9 cellular contexts compared by ENCODE assay signal in the genomic region with DNA sequence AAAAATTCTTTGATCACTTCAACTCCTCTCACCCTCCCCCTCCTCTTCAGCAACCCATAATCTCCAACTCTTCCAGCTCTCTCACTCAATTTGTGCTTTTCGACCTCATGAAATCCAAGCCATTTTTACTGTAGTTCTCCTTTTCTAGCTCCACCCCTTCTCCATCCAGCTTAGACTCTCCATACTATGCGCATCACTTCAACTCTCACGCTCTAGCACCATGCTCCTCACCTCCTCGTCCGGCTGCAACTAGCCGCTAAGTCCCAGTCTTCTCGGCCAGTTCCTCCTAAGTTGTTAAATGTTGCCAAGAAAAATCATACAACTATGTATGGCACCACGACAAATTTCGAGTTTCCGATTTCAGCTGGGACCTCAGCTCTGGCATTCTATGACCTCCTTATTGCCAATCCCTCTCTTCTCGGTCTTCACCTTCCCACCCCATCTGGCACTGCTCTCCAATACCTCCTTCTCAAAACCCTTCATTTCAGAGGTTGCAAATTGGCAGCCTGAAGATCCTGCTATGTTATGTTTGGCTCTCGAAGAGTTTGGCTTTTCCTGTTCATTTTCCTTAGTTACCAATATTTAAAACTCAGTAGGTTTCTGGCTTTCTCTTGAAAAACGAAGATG. TPM values are rescaled to one million over a fixed set of nuclear protein-coding genes. Genes with fewer than 3 reads are reported as not detected.
A peak's percentile ranks its signal among the peaks of the same experiment; 100 is the strongest.
DNase-seq lines count a peak whose midpoint lies in the region; ATAC-seq, FAIRE-seq and TF ChIP-seq lines count a peak whose summit lies in the region.
"Had no signal": no experiment of that assay in that cellular context is flagged by ENCODE, and none has a peak within 500 bp of the region (broad histone marks: within the 10 kb centered on the region; RNA-seq: fewer than 3 reads in every experiment).

No MANE protein-coding gene starts in this region.

- H3K36me3 Mint-ChIP-seq in CD4-positive, alpha-beta T cell (ENCODE audit: low read depth) = peaks cover 14% of the 10 kb centered on the region
- peaks cover 3% of the 10 kb centered on the region for H3K36me3 Mint-ChIP-seq in natural killer cell treated with Interleukin-12 subunit alpha and Interleukin-12 subunit beta and Interleukin-15 and Interleukin-18, amount 100 ng/mL, for 72 hours

- POLR2A ChIA-PET in CD4-positive, alpha-beta T cell (lab: Charles Lee) = interaction anchor here (1.1 to 1.6 kb wide), 2 partner anchors 52 to 54 kb away, joined by 5 to 6 read pairs; no protein-coding TSS in a partner anchor

- CTCF ChIA-PET in CD4-positive, alpha-beta T cell (lab: Charles Lee) = interaction anchor here (0.7 kb wide), 1 partner anchor 32 kb away, joined by 3 read pairs; no protein-coding TSS in a partner anchor

- ATAC-seq in CD4-positive, alpha-beta T cell (ENCODE audit: poor library complexity) = no peak
- ATAC-seq in natural killer cell treated with Interleukin-12 subunit alpha and Interleukin-12 subunit beta and Interleukin-15 and Interleukin-18, amount 100 ng/mL, for 72 hours = no peak
- no peak for ATAC-seq in HG02973 (IDR thresholded peaks at IDR 0.05; ENCODE audit: unreplicated experiment)

- H3K27me3 ChIP-seq in CD4-positive, alpha-beta T cell (ENCODE audit: control insufficient read depth, insufficient read depth, low read length) = no peaks in the 10 kb centered on the region
- no peaks in the 10 kb centered on the region for H3K27me3 ChIP-seq in breast epithelium

- no peaks in the 10 kb centered on the region for H3K9me3 ChIP-seq in CD4-positive, alpha-beta T cell (ENCODE audit: control insufficient read depth, low read length)
- H3K9me3 ChIP-seq in breast epithelium = no peaks in the 10 kb centered on the region

- TF ChIP-seq POLR2A in breast epithelium (IDR thresholded peaks at IDR 0.05) = no peak
- no peak for TF ChIP-seq POLR2A in erythroblast (IDR thresholded peaks at IDR 0.05; ENCODE audit: low read length)

- H3K4me3 ChIP-seq in LNCaP clone FGC (ENCODE audit: low read depth, low read length) (peak overlapping the region; percentile 83), breast epithelium (peak overlapping the region; percentile 64 to 83 (median 73))

- no peaks in the 10 kb centered on the region for H3K4me1 ChIP-seq in breast epithelium

- H3K27ac ChIP-seq in CD4-positive, alpha-beta T cell (ENCODE audit: low read depth, low read length) = no peak overlapping the region
- H3K27ac ChIP-seq in breast epithelium = peak overlapping the region; percentile 95

- no peak for DNase-seq in CD4-positive, alpha-beta T cell
- DNase-seq in LNCaP clone FGC (ENCODE audit: low read depth) (no peak), breast epithelium (ENCODE audit: low spot score in 2 of 2) (no peak), HPDE6-E6E7 (ENCODE audit: extremely low spot score) (no peak), erythroblast (lab: John Stamatoyannopoulos, UW) (no peak), D721Med (ENCODE audit: insufficient read length, low spot score) (no peak)
- no peak for DNase-seq in natural killer cell treated with Interleukin-12 subunit alpha and Interleukin-12 subunit beta and Interleukin-15 and Interleukin-18, amount 100 ng/mL, for 72 hours (ENCODE audit: low spot score)
- DNase-seq: T-helper 9 cell had no signal

- peak overlapping the region; percentile 81 for H3K4me3 Mint-ChIP-seq in CD4-positive, alpha-beta T cell
- H3K4me3 Mint-ChIP-seq in natural killer cell treated with Interleukin-12 subunit alpha and Interleukin-12 subunit beta and Interleukin-15 and Interleukin-18, amount 100 ng/mL, for 72 hours = peak overlapping the region; percentile 87

- no peaks in the 10 kb centered on the region for H3K36me3 ChIP-seq in breast epithelium

- H3K27ac Mint-ChIP-seq in CD4-positive, alpha-beta T cell = peak overlapping the region; percentile 16
- peak overlapping the region; percentile 6 to 68 for H3K27ac Mint-ChIP-seq in natural killer cell treated with Interleukin-12 subunit alpha and Interleukin-12 subunit beta and Interleukin-15 and Interleukin-18, amount 100 ng/mL, for 72 hours

- no peak for FAIRE-seq in D721Med (lab: Jason Lieb, UNC)

- H3K4me1 Mint-ChIP-seq in CD4-positive, alpha-beta T cell (ENCODE audit: low read depth) = peaks cover 12% of the 10 kb centered on the region
- peaks cover 12 to 15% of the 10 kb centered on the region in 2 donors for H3K4me1 Mint-ChIP-seq in natural killer cell treated with Interleukin-12 subunit alpha and Interleukin-12 subunit beta and Interleukin-15 and Interleukin-18, amount 100 ng/mL, for 72 hours (ENCODE audit: low read depth in 2 of 2)

- no peaks in the 10 kb centered on the region for H3K27me3 Mint-ChIP-seq in CD4-positive, alpha-beta T cell
- H3K27me3 Mint-ChIP-seq in natural killer cell treated with Interleukin-12 subunit alpha and Interleukin-12 subunit beta and Interleukin-15 and Interleukin-18, amount 100 ng/mL, for 72 hours = no peaks in the 10 kb centered on the region

- intact Hi-C loops in CD4-positive, alpha-beta T cell (cut with DNase I, micrococcal nuclease) = loop anchor here in 1 of 2 experiments (2.0 kb wide), 1 partner anchor 37 kb away; the partner anchor contains the start of gene SMARCB1
- intact Hi-C loops in breast epithelium (cut with DNase I; ENCODE audit: low total_unique reads) = no loop called here

- TF ChIP-seq CTCF in CD4-positive, alpha-beta T cell (IDR thresholded peaks at IDR 0.05) = no peak
- TF ChIP-seq CTCF in LNCaP clone FGC (IDR thresholded peaks at IDR 0.05; ENCODE audit: control insufficient read depth, extremely low read depth, insufficient read depth) = no peak
- no peak for TF ChIP-seq CTCF in breast epithelium (IDR thresholded peaks at IDR 0.05)
- no peak for TF ChIP-seq CTCF in D721Med (IDR thresholded peaks at IDR 0.05; ENCODE audit: insufficient read depth, missing control alignments)

- no peaks in the 10 kb centered on the region for H3K9me3 Mint-ChIP-seq in CD4-positive, alpha-beta T cell
- no peaks in the 10 kb centered on the region for H3K9me3 Mint-ChIP-seq in natural killer cell treated with Interleukin-12 subunit alpha and Interleukin-12 subunit beta and Interleukin-15 and Interleukin-18, amount 100 ng/mL, for 72 hours

RNA-seq across cellular contexts. Expression of gene ZNF70, which starts 1.1 kb away (rescaled TPM):
- total RNA-seq in CD4-positive, alpha-beta T cell = 1 to 10 TPM; 1.3 to 1.9 TPM
- 1 to 10 TPM; 3.2 to 4.6 (median 4.1) TPM for total RNA-seq in breast epithelium
- total RNA-seq in natural killer cell treated with Interleukin-12 subunit alpha and Interleukin-12 subunit beta and Interleukin-15 and Interleukin-18, amount 100 ng/mL, for 72 hours = 1 to 10 TPM; 5.9 to 8.8 TPM

RNA-seq across cellular contexts. Expression of gene VPREB3, which starts 4.4 kb away (rescaled TPM):
- total RNA-seq in CD4-positive, alpha-beta T cell = not detected
- total RNA-seq in breast epithelium = not detected
- total RNA-seq in natural killer cell treated with Interleukin-12 subunit alpha and Interleukin-12 subunit beta and Interleukin-15 and Interleukin-18, amount 100 ng/mL, for 72 hours = under 1 TPM in 1 of 2 donors, not detected in 1; 0.52 TPM

RNA-seq across cellular contexts. Expression of gene C22orf15, which starts 12.9 kb away (rescaled TPM):
- total RNA-seq in CD4-positive, alpha-beta T cell = under 1 TPM; 0.49 to 0.84 TPM
- not detected for total RNA-seq in breast epithelium
- total RNA-seq in natural killer cell treated with Interleukin-12 subunit alpha and Interleukin-12 subunit beta and Interleukin-15 and Interleukin-18, amount 100 ng/mL, for 72 hours = under 1 TPM; 0.83 to 0.86 TPM

RNA-seq across cellular contexts. Expression of gene CHCHD10, which starts 17.9 kb away (rescaled TPM):
- 10 to 100 TPM; 34.4 to 43.0 TPM for total RNA-seq in CD4-positive, alpha-beta T cell
- total RNA-seq in breast epithelium = 10 to 100 TPM in 2 of 3 donors, 1 to 10 TPM in 1; 5.6 to 22.8 (median 21.4) TPM
- total RNA-seq in natural killer cell treated with Interleukin-12 subunit alpha and Interleukin-12 subunit beta and Interleukin-15 and Interleukin-18, amount 100 ng/mL, for 72 hours = 100 to 1,000 TPM in 1 of 2 donors, 10 to 100 TPM in 1; 50.7 to 135 TPM

RNA-seq across cellular contexts. Expression of gene MMP11, which starts 22.8 kb away (rescaled TPM):
- total RNA-seq in CD4-positive, alpha-beta T cell = 1 to 10 TPM; 2.3 to 2.4 TPM
- 1 to 10 TPM; 1.9 to 6.2 (median 4.8) TPM for total RNA-seq in breast epithelium
- total RNA-seq in natural killer cell treated with Interleukin-12 subunit alpha and Interleukin-12 subunit beta and Interleukin-15 and Interleukin-18, amount 100 ng/mL, for 72 hours = under 1 TPM in 1 of 2 donors, not detected in 1; 0.50 TPM
